Comparison of ENCODE assay signal across 16 cellular contexts in genomic region chr14:104821971-104822608, GRCh38. TPM values are rescaled to one million over a fixed set of nuclear protein-coding genes. Genes with fewer than 3 reads are reported as not detected.
DNase-seq lines count a peak whose midpoint lies in the region; ATAC-seq and TF ChIP-seq lines count a peak whose summit lies in the region.
"Had no signal": no experiment of that assay in that cellular context is flagged by ENCODE, and none has a peak within 500 bp of the region (broad histone marks: within the 10 kb centered on the region; RNA-seq: fewer than 3 reads in every experiment).

No MANE protein-coding gene starts in this region.

- H3K36me3 ChIP-seq in colonic mucosa (no peaks in the 10 kb centered on the region), upper lobe of right lung (no peaks in the 10 kb centered on the region), GM23338 (ENCODE audit: insufficient read depth) (no peaks in the 10 kb centered on the region; the same call in 1 of the 2 replicates), MM.1S (replicated peaks; ENCODE audit: insufficient read depth, low read length) (no peaks in the 10 kb centered on the region)

- H3K36me3 Mint-ChIP-seq in GM23338 (ENCODE audit: low read depth), result peaks cover 15% of the 10 kb centered on the region

- H3F3A ChIP-seq in GM23338 (replicated peaks; ENCODE audit: low read depth) (no peaks in the 10 kb centered on the region), MM.1S (ENCODE audit: insufficient read depth, low read length) (no peaks in the 10 kb centered on the region)

- DNase-seq in cardiac septum (ENCODE audit: low spot score), result peak; percentile 49
- DNase-seq in left cardiac atrium, result no peak
- DNase-seq in colonic mucosa, result peak; percentile 17
- peak; percentile 82 for DNase-seq in mesenteric fat pad (ENCODE audit: low spot score)
- DNase-seq in upper lobe of right lung, result peak; percentile 61
- no peak for DNase-seq in GM23338 (ENCODE audit: low spot score)
- DNase-seq in D341Med (ENCODE audit: low spot score), result no peak
- DNase-seq in MM.1S, result no peak
- DNase-seq: CD4-positive, alpha-beta memory T cell; EL; GOT3; KBM-7; NCI-H1694 treated with DMSO at 0.1 percent for 48 hours; OCI-M1; SHP77 treated with DMSO at 0.1 percent for 48 hours had no signal

- H3K27me3 ChIP-seq in colonic mucosa, result no peaks in the 10 kb centered on the region
- no peaks in the 10 kb centered on the region for H3K27me3 ChIP-seq in upper lobe of right lung
- peaks cover 24% of the 10 kb centered on the region for H3K27me3 ChIP-seq in GM23338 (ENCODE audit: insufficient read depth)
- H3K27me3 ChIP-seq in MM.1S (replicated peaks; ENCODE audit: insufficient read depth, low read length), result peaks cover 12% of the 10 kb centered on the region

- H3K4me2 ChIP-seq in GM23338 (no peak overlapping the region), MM.1S (ENCODE audit: low read depth, low read length) (no peak overlapping the region)
- H3K4me2 ChIP-seq: A549 had no signal

- no peaks in the 10 kb centered on the region for H3K9me3 ChIP-seq in colonic mucosa
- H3K9me3 ChIP-seq in upper lobe of right lung, result no peaks in the 10 kb centered on the region
- no peaks in the 10 kb centered on the region for H3K9me3 ChIP-seq in MM.1S (replicated peaks; ENCODE audit: insufficient read depth, low read length)
- H3K9me3 ChIP-seq: A549 had no signal

- H3K4me1 Mint-ChIP-seq in GM23338, result peaks cover 9% of the 10 kb centered on the region

- intact Hi-C loops in cardiac septum (cut with DNase I) (no loop called here), left cardiac atrium (cut with DNase I) (loop anchor here in 1 of 2 donors (5.0 kb wide), 1 partner anchor 55 kb away; no protein-coding TSS in a partner anchor), colonic mucosa (cut with DNase I) (no loop called here), upper lobe of right lung (cut with DNase I) (no loop called here)

- TF ChIP-seq CTCF in colonic mucosa (IDR thresholded peaks at IDR 0.05) (no peak), upper lobe of right lung (IDR thresholded peaks at IDR 0.05) (no peak), GM23338 (conservative IDR thresholded peaks at IDR 0.05; ENCODE audit: low read depth in 2 of 2) (no peak), MM.1S (IDR thresholded peaks at IDR 0.05; ENCODE audit: low read length) (no peak)

- H3K9me2 ChIP-seq in GM23338 (ENCODE audit: insufficient read depth) (peaks cover 17% of the 10 kb centered on the region), MM.1S (replicated peaks; ENCODE audit: insufficient read depth, low read length) (no peaks in the 10 kb centered on the region)

- H2AFZ ChIP-seq in GM23338 (no peak overlapping the region), MM.1S (ENCODE audit: low read length) (no peak overlapping the region)

- H3K4me3 ChIP-seq in colonic mucosa (no peak overlapping the region), upper lobe of right lung (no peak overlapping the region), GM23338 (no peak overlapping the region), MM.1S (ENCODE audit: low read length) (no peak overlapping the region)
- H3K4me3 ChIP-seq: A549 had no signal

- peaks cover 19% of the 10 kb centered on the region for H3K9me3 Mint-ChIP-seq in GM23338

- H4K20me1 ChIP-seq in GM23338 (replicated peaks; ENCODE audit: insufficient read depth), result no peaks in the 10 kb centered on the region; the same call in 1 of the 2 replicates
- no peaks in the 10 kb centered on the region for H4K20me1 ChIP-seq in MM.1S (ENCODE audit: insufficient read depth, low read length)

- peaks cover 45% of the 10 kb centered on the region for H3K27me3 Mint-ChIP-seq in GM23338 (ENCODE audit: insufficient read depth, low read depth, poor library complexity)

- H3K27ac ChIP-seq in colonic mucosa, result no peak overlapping the region
- H3K27ac ChIP-seq in upper lobe of right lung, result no peak overlapping the region
- no peak overlapping the region for H3K27ac ChIP-seq in GM23338 (ENCODE audit: low read depth)
- H3K27ac ChIP-seq in MM.1S (ENCODE audit: low read length), result no peak overlapping the region
- H3K27ac ChIP-seq: A549 had no signal

- H3K9ac ChIP-seq in colonic mucosa (ENCODE audit: low read depth in 2 of 2, low read length in 2 of 2) (no peak overlapping the region), MM.1S (ENCODE audit: low read length) (no peak overlapping the region)

- H3K27ac Mint-ChIP-seq in GM23338, result no peak overlapping the region
- H3K27ac Mint-ChIP-seq: CD4-positive, alpha-beta memory T cell had no signal

- ATAC-seq in left cardiac atrium, result no peak
- no peak for ATAC-seq in upper lobe of right lung
- no peak for ATAC-seq in GM23338
- ATAC-seq: A549 had no signal

- 0 out of 2 replicates have a peak, but pooled peaks cover under 1% of the 10 kb centered on the region for H3K79me2 ChIP-seq in GM23338 (replicated peaks; ENCODE audit: insufficient read depth)
- no peaks in the 10 kb centered on the region for H3K79me2 ChIP-seq in MM.1S (ENCODE audit: low read length)

- H3K4me1 ChIP-seq in colonic mucosa, result peaks cover 6% of the 10 kb centered on the region
- peaks cover 15% of the 10 kb centered on the region for H3K4me1 ChIP-seq in upper lobe of right lung
- H3K4me1 ChIP-seq in GM23338 (ENCODE audit: insufficient read depth), result peaks cover 5% of the 10 kb centered on the region
- H3K4me1 ChIP-seq in MM.1S (ENCODE audit: low read length), result no peaks in the 10 kb centered on the region

- H3K4me3 Mint-ChIP-seq in GM23338, result no peak overlapping the region
- H3K4me3 Mint-ChIP-seq: CD4-positive, alpha-beta memory T cell had no signal

TF ChIP-seq in GM23338, 12 proteins besides CTCF, POLR2A, EP300 and RAD21 (continues in another document):
- TF ChIP-seq REST (IDR thresholded peaks at IDR 0.05; ENCODE audit: unreplicated experiment) (no peak), NANOG (IDR thresholded peaks at IDR 0.05; ENCODE audit: borderline replicate concordance) (no peak)

RNA-seq across cellular contexts. Expression of gene ZBTB42, which starts 21.2 kb away (rescaled TPM):
- 8.6 TPM for total RNA-seq in cardiac septum
- total RNA-seq in left cardiac atrium, result 1 to 10 TPM; 5.2 to 8.1 TPM
- 1 to 10 TPM; 6.6 to 7.0 TPM for total RNA-seq in colonic mucosa
- 5.9 TPM for total RNA-seq in mesenteric fat pad
- total RNA-seq in upper lobe of right lung, result 12.3 TPM
- total RNA-seq in GM23338 (2014; rRNA removed; shearing (Covaris generic)), result 4.4 and 7.5 TPM in 2 replicates
- 0.66 and 0.70 TPM in 2 replicates for polyA plus RNA-seq in GM23338 (2016; fragmentation: Nextera tagmentation; extraction: Ambion mirVana)

RNA-seq across cellular contexts. Expression of gene AKT1, which starts 26.5 kb away (rescaled TPM):
- 172 TPM for total RNA-seq in cardiac septum
- 100 to 1,000 TPM; 113 to 127 TPM for total RNA-seq in left cardiac atrium
- total RNA-seq in colonic mucosa, result 100 to 1,000 TPM; 117 to 181 TPM
- total RNA-seq in mesenteric fat pad, result 170 TPM
- total RNA-seq in upper lobe of right lung, result 174 TPM
- 74.3 and 78.7 TPM in 2 replicates for total RNA-seq in GM23338 (2014; rRNA removed; shearing (Covaris generic))
- 19.2 and 23.7 TPM in 2 replicates for polyA plus RNA-seq in GM23338 (2016; fragmentation: Nextera tagmentation; extraction: Ambion mirVana)

RNA-seq across cellular contexts. Expression of gene CEP170B, which starts 43.0 kb away (rescaled TPM):
- total RNA-seq in cardiac septum (19.2 TPM), left cardiac atrium (10 to 100 TPM; 12.4 to 17.2 TPM), colonic mucosa (100 to 1,000 TPM in 1 of 2 donors, 10 to 100 TPM in 1; 57.2 to 110 TPM), mesenteric fat pad (38.3 TPM), upper lobe of right lung (30.3 TPM)
- total RNA-seq in GM23338 (2014; rRNA removed; shearing (Covaris generic)), result 31.3 and 37.1 TPM in 2 replicates
- polyA plus RNA-seq in GM23338 (2016; fragmentation: Nextera tagmentation; extraction: Ambion mirVana), result 4.6 and 5.3 TPM in 2 replicates

Comparison
In these comparisons a context has a peak if more than half of its experiments do, and no peak if none do; other contexts are left out.
1. DNase-seq: peak in cardiac septum (single experiment), colonic mucosa (single experiment), mesenteric fat pad (single experiment) and upper lobe of right lung (single experiment); none in left cardiac atrium (single experiment), GM23338 (single experiment), D341Med (single experiment) and MM.1S (single experiment).